Comparison of ENCODE assay signal across 9 cellular contexts in the genomic region with DNA sequence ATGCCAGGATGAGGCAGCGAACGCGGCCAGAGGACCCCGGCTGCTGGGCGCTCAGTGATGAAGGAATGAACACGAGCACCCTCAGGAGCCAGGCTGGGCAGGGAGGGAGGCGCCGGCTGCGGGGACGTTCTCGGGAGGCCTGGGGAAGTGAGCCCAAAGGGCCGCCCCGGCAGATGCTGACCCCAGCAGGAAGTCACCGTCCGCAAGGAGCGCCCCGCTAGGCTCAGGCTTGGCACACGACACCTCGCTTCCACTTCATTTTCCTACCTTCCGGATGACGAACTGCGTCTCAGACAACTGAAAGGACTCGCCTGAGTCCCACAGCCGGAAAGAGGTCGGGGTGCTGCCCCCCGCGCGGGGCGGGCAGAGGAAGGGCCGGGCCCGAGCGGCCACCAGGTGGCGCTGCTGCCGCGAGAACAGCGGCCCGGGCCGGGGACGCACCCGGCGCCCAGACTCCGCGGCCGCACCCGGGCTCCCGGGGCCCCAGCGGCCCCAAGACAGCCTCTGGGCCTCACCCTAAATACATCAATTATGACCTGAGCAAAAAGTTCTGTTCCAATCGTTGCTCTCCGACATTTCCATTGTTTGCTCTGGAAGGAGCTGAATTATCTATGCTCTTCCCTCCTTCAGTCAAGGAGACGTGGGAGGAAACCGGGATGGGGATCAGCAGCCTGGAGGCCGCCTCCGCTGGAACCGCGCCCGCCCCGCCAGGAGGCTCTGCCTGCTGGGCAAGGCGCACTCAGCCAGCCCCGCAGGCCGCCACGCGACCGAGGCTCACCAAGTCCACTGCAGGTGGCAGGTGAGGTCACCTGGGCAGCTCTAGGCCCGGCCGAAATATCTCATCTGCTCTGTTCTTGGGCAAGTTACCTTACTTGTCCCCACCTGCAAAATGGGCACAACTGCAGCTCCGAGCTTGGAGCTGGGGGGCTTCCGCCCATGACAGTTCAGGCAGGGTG.
DNase-seq lines count a peak whose midpoint lies in the region; ATAC-seq and TF ChIP-seq lines count a peak whose summit lies in the region.
"Had no signal": no experiment of that assay in that cellular context is flagged by ENCODE, and none has a peak within 500 bp of the region (broad histone marks: within the 10 kb centered on the region; RNA-seq: fewer than 3 reads in every experiment).

No MANE protein-coding gene starts in this region.

- peak overlapping the region; percentile 56 to 82 for H3K4me3 Mint-ChIP-seq in CD14-positive monocyte

- no peak for TF ChIP-seq POLR2A in ovary (IDR thresholded peaks at IDR 0.05)

- no peaks in the 10 kb centered on the region for H3K36me3 Mint-ChIP-seq in CD14-positive monocyte

- no peak overlapping the region for H3K27ac ChIP-seq in ovary
- no peak overlapping the region for H3K27ac ChIP-seq in thoracic aorta
- H3K27ac ChIP-seq: KMS-11 had no signal

- H3K4me3 ChIP-seq in NT2/D1 (ENCODE audit: insufficient read length, low read depth) = no peak overlapping the region
- peak overlapping the region; percentile 16 for H3K4me3 ChIP-seq in ovary
- H3K4me3 ChIP-seq in thoracic aorta = peak overlapping the region; percentile 48

- H3K9me3 ChIP-seq in NT2/D1 (ENCODE audit: insufficient read depth, low read length) = peaks cover 29% of the 10 kb centered on the region; the same call in 1 of the 2 replicates
- H3K9me3 ChIP-seq in ovary = no peaks in the 10 kb centered on the region
- H3K9me3 ChIP-seq in thoracic aorta = no peaks in the 10 kb centered on the region

- ATAC-seq in GM21786 (IDR thresholded peaks at IDR 0.05; ENCODE audit: unreplicated experiment) (peak; percentile 55), thoracic aorta (ENCODE audit: insufficient number of reproducible peaks, low FRiP score, low read depth) (peak; percentile 47)

- intact Hi-C loops in CD14-positive monocyte (cut with micrococcal nuclease) (loop anchor here (1.0 to 5.0 kb wide), 2 partner anchors 325 to 327 kb away; no protein-coding TSS in a partner anchor), ovary (cut with DNase I) (loop anchor here (2.0 to 10.0 kb wide), 7 partner anchors 175 to 330 kb away; a partner anchor contains a TSS)

- H3K27me3 ChIP-seq in NT2/D1 (ENCODE audit: insufficient read depth, insufficient read length) (no peaks in the 10 kb centered on the region), ovary (no peaks in the 10 kb centered on the region), thoracic aorta (replicated peaks; ENCODE audit: insufficient read depth) (no peaks in the 10 kb centered on the region)

- H3K9me3 Mint-ChIP-seq in CD14-positive monocyte = peaks cover under 1 to 22% (median 8%) of the 10 kb centered on the region in 7 donors

- H3K4me1 ChIP-seq in NT2/D1 (ENCODE audit: insufficient read depth, insufficient read length) = peaks cover 6% of the 10 kb centered on the region
- H3K4me1 ChIP-seq in ovary (ENCODE audit: insufficient read depth) = no peaks in the 10 kb centered on the region
- peaks cover 6 to 12% of the 10 kb centered on the region in 2 donors for H3K4me1 ChIP-seq in thoracic aorta (ENCODE audit: control insufficient read depth in 1 of 2, low read depth in 2 of 2)

- TF ChIP-seq CTCF in CD14-positive monocyte (IDR thresholded peaks at IDR 0.05) = peak; percentile 97
- TF ChIP-seq CTCF in ovary (IDR thresholded peaks at IDR 0.05) = peak; percentile 79 to 97 (median 96)
- peak; percentile 88 for TF ChIP-seq CTCF in thoracic aorta (IDR thresholded peaks at IDR 0.05)

- DNase-seq in CD14-positive monocyte (ENCODE audit: low spot score) (peak; percentile 45), NT2/D1 (ENCODE audit: low read depth, low spot score) (peak; percentile 11), activated gamma-delta T cell treated with Interleukin-2 at 50 U/mL for 16 hours (peak; percentile 64), globus pallidus (ENCODE audit: low spot score) (peak; percentile 38), ovary (peak; percentile 69 to 83 (median 76)), thoracic aorta (ENCODE audit: low spot score) (no peak), NCI-H1436 treated with DMSO at 0.1 percent for 48 hours (lab: John Stamatoyannopoulos, UW) (no peak)

- no peak overlapping the region for H3K27ac Mint-ChIP-seq in CD14-positive monocyte

- WGBS in ovary, 3 donors = 11 to 15% (median 15%) methylated on average over 67 of the region's 67 CpGs

- H3K36me3 ChIP-seq in NT2/D1 (ENCODE audit: insufficient read depth, insufficient read length, low read length) = no peaks in the 10 kb centered on the region
- H3K36me3 ChIP-seq in ovary = no peaks in the 10 kb centered on the region
- no peaks in the 10 kb centered on the region for H3K36me3 ChIP-seq in thoracic aorta

- peak overlapping the region; percentile 21 for H3K9ac ChIP-seq in NT2/D1 (ENCODE audit: insufficient read length, low read depth)
- H3K9ac ChIP-seq: KMS-11 had no signal

- H3K27me3 Mint-ChIP-seq in CD14-positive monocyte (ENCODE audit: low read depth in 3 of 3) = peaks cover 12 to 20% (median 14%) of the 10 kb centered on the region in 3 donors

- H3K4me1 Mint-ChIP-seq in CD14-positive monocyte = peaks cover 7% of the 10 kb centered on the region

- TF ChIP-seq EP300 in ovary (IDR thresholded peaks at IDR 0.05) = no peak

Comparison
In these comparisons a context has a peak if more than half of its experiments do, and no peak if none do; other contexts are left out.
1. DNase-seq: peak in CD14-positive monocyte (single experiment), NT2/D1 (single experiment), activated gamma-delta T cell treated with Interleukin-2 at 50 U/mL for 16 hours (single experiment), globus pallidus (single experiment) and ovary (5 of 5); none in thoracic aorta (single experiment) and NCI-H1436 treated with DMSO at 0.1 percent for 48 hours (single experiment).
2. Peak in every context shown above with its lines, with median percentiles within 50 percentile points of each other: CTCF ChIP-seq.